Comparison of ENCODE assay signal across 1 cellular context in the genomic region with DNA sequence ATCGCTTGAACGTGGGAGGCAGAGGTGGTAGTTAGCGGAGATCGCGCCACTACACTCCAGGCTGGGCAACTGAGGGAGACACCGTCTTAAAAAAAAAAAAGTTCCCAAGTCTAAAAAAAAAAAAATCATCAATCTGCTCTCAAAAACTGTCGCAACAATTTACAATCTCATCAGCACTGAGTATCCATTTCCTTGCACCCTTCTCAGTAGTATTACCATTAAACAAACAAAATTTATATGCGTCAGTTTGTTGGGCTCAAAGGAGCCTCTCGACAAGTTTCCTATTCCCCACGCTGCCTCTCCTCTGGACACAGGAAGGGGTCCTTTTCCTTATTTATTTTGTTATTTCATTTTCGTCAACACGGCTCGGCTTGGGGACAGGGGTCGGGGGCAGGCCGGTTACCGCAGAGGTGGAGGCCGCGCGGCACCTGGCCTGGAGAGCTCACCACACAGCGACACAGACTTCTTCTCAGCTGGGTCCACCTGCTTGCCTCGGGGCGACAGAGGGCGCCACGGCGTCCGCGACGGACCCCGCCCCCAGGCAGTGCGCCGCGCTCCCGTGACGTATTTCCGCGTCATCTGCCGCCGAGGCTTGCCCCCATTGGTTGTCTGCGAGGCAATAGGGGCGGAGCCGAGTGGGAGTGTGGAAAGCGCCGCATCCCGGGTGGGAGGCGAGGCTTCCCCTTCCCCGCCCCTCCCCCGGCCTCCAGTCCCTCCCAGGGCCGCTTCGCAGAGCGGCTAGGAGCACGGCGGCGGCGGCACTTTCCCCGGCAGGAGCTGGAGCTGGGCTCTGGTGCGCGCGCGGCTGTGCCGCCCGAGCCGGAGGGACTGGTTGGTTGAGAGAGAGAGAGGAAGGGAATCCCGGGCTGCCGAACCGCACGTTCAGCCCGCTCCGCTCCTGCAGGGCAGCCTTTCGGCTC.
TF ChIP-seq lines count a peak whose summit lies in the region.

A gene (plus strand): TSS at position 709 of the 920 bp plus-strand sequence. CDS start 436 bp downstream, outside the sequence.

TF ChIP-seq in HepG2, 621 proteins besides CTCF, POLR2A, EP300 and RAD21 (continued from another document and continues in another):
- TF ChIP-seq ZNF207 (IDR thresholded peaks at IDR 0.05; ENCODE audit: borderline replicate concordance) (no peak), ETV6 (CRISPR knock-in tag; conservative IDR thresholded peaks at IDR 0.05) (no peak), HIVEP1 (CRISPR knock-in tag; IDR thresholded peaks at IDR 0.05) (peak; percentile 49; the same call in 1 of the 2 replicates), ZBTB21 (CRISPR knock-in tag; IDR thresholded peaks at IDR 0.05) (peak; percentile 94), ZNF614 (CRISPR knock-in tag; IDR thresholded peaks at IDR 0.05; ENCODE audit: borderline replicate concordance) (0 out of 2 replicates have a peak, but pooled peaks have one; percentile 34), NCOA2 (CRISPR knock-in tag; IDR thresholded peaks at IDR 0.05) (peak; percentile 20; the same call in 1 of the 2 replicates), U2AF2 (IDR thresholded peaks at IDR 0.05; ENCODE audit: low read depth, low read length) (no peak), ZNF343 (CRISPR knock-in tag; IDR thresholded peaks at IDR 0.05) (0 out of 2 replicates have a peak, but pooled peaks have one; percentile 4), HNRNPL (IDR thresholded peaks at IDR 0.05; ENCODE audit: low read depth, low read length) (no peak), JDP2 (CRISPR knock-in tag; IDR thresholded peaks at IDR 0.05; ENCODE audit: borderline replicate concordance) (no peak), NR1H2 (CRISPR knock-in tag; IDR thresholded peaks at IDR 0.05; ENCODE audit: borderline replicate concordance, low read depth) (no peak), MTA1 (CRISPR knock-in tag; IDR thresholded peaks at IDR 0.05; ENCODE audit: borderline replicate concordance) (no peak), TAF15 (IDR thresholded peaks at IDR 0.05; ENCODE audit: low read depth, low read length, poor library complexity, severe bottlenecking) (no peak), ZNF616 (CRISPR knock-in tag; IDR thresholded peaks at IDR 0.05; ENCODE audit: low read depth) (no peak), ZNF3 (CRISPR knock-in tag; IDR thresholded peaks at IDR 0.05) (no peak), MAFK (conservative IDR thresholded peaks at IDR 0.05 in 1 of 2, IDR thresholded peaks at IDR 0.05 in 1 of 2; ENCODE audit: low read length in 2 of 2) (no peak), NAIF1 (CRISPR knock-in tag; IDR thresholded peaks at IDR 0.05; ENCODE audit: borderline replicate concordance) (0 out of 2 replicates have a peak, but pooled peaks have one; percentile 52), ZBTB20 (CRISPR knock-in tag; IDR thresholded peaks at IDR 0.05; ENCODE audit: borderline replicate concordance, low read depth) (no peak), GABPB1 (CRISPR knock-in tag; IDR thresholded peaks at IDR 0.05) (peak; percentile 97), SOX5 (CRISPR knock-in tag; IDR thresholded peaks at IDR 0.05; ENCODE audit: borderline replicate concordance) (peak; percentile 57), SMARCC2 (IDR thresholded peaks at IDR 0.05) (no peak), ZNF672 (CRISPR knock-in tag; IDR thresholded peaks at IDR 0.05) (no peak), FOSL1 (CRISPR knock-in tag; IDR thresholded peaks at IDR 0.05; ENCODE audit: borderline replicate concordance) (no peak), ZNF44 (CRISPR knock-in tag; IDR thresholded peaks at IDR 0.05) (no peak; the same call in 1 of the 2 replicates), HNRNPH1 (optimal IDR thresholded peaks at IDR 0.05; ENCODE audit: low read depth, low read length) (no peak), ZNF510 (CRISPR knock-in tag; IDR thresholded peaks at IDR 0.05; ENCODE audit: low read depth) (no peak), ELF3 (CRISPR knock-in tag; IDR thresholded peaks at IDR 0.05) (peak; percentile 68), ZNF24 (IDR thresholded peaks at IDR 0.05) (no peak), PTBP1 (IDR thresholded peaks at IDR 0.05; ENCODE audit: low read depth, low read length, poor library complexity, severe bottlenecking) (peak; percentile 81), ZZZ3 (CRISPR knock-in tag; IDR thresholded peaks at IDR 0.05; ENCODE audit: borderline replicate concordance) (peak; percentile 77; the same call in 1 of the 2 replicates), KDM4B (CRISPR knock-in tag; IDR thresholded peaks at IDR 0.05) (peak; percentile 62; the same call in 1 of the 2 replicates)
- TF ChIP-seq, protein P1, sequence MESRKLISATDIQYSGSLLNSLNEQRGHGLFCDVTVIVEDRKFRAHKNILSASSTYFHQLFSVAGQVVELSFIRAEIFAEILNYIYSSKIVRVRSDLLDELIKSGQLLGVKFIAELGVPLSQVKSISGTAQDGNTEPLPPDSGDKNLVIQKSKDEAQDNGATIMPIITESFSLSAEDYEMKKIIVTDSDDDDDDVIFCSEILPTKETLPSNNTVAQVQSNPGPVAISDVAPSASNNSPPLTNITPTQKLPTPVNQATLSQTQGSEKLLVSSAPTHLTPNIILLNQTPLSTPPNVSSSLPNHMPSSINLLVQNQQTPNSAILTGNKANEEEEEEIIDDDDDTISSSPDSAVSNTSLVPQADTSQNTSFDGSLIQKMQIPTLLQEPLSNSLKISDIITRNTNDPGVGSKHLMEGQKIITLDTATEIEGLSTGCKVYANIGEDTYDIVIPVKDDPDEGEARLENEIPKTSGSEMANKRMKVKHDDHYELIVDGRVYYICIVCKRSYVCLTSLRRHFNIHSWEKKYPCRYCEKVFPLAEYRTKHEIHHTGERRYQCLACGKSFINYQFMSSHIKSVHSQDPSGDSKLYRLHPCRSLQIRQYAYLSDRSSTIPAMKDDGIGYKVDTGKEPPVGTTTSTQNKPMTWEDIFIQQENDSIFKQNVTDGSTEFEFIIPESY (CRISPR knock-in tag; IDR thresholded peaks at IDR 0.05), result peak; percentile 68; the same call in 1 of the 2 replicates
- TF ChIP-seq, protein P2, sequence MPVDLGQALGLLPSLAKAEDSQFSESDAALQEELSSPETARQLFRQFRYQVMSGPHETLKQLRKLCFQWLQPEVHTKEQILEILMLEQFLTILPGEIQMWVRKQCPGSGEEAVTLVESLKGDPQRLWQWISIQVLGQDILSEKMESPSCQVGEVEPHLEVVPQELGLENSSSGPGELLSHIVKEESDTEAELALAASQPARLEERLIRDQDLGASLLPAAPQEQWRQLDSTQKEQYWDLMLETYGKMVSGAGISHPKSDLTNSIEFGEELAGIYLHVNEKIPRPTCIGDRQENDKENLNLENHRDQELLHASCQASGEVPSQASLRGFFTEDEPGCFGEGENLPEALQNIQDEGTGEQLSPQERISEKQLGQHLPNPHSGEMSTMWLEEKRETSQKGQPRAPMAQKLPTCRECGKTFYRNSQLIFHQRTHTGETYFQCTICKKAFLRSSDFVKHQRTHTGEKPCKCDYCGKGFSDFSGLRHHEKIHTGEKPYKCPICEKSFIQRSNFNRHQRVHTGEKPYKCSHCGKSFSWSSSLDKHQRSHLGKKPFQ (CRISPR knock-in tag; IDR thresholded peaks at IDR 0.05; ENCODE audit: insufficient replicate concordance), result no peak
- TF ChIP-seq, protein P3, sequence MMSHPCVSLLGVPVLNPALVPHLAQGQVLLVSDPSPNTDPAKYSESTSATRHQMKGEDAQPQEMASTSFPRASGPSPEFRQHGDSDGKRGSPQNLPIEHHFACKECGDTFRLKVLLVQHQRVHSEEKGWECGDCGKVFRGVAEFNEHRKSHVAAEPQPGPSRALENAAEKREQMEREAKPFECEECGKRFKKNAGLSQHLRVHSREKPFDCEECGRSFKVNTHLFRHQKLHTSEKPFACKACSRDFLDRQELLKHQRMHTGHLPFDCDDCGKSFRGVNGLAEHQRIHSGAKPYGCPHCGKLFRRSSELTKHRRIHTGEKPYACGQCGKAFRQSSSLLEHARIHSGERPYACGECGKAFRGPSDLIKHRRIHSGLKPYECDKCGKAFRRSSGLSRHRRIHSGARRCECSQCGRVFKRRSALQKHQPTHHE (CRISPR knock-in tag; IDR thresholded peaks at IDR 0.05; ENCODE audit: borderline replicate concordance), result peak; percentile 66; the same call in 1 of the 2 replicates
- TF ChIP-seq, protein P4, sequence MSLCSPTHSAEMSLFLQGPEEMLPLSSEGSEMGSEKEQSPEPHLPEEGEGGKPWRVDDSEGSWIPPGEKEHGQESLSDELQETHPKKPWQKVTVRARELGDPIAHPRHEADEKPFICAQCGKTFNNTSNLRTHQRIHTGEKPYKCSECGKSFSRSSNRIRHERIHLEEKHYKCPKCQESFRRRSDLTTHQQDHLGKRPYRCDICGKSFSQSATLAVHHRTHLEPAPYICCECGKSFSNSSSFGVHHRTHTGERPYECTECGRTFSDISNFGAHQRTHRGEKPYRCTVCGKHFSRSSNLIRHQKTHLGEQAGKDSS (CRISPR knock-in tag; IDR thresholded peaks at IDR 0.05; ENCODE audit: borderline replicate concordance, low read depth), result peak; percentile 26; the same call in 1 of the 2 replicates
- TF ChIP-seq, protein P5, sequence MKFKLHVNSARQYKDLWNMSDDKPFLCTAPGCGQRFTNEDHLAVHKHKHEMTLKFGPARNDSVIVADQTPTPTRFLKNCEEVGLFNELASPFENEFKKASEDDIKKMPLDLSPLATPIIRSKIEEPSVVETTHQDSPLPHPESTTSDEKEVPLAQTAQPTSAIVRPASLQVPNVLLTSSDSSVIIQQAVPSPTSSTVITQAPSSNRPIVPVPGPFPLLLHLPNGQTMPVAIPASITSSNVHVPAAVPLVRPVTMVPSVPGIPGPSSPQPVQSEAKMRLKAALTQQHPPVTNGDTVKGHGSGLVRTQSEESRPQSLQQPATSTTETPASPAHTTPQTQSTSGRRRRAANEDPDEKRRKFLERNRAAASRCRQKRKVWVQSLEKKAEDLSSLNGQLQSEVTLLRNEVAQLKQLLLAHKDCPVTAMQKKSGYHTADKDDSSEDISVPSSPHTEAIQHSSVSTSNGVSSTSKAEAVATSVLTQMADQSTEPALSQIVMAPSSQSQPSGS (CRISPR knock-in tag; IDR thresholded peaks at IDR 0.05), result peak; percentile 71; the same call in 1 of the 2 replicates
- TF ChIP-seq, protein P6, sequence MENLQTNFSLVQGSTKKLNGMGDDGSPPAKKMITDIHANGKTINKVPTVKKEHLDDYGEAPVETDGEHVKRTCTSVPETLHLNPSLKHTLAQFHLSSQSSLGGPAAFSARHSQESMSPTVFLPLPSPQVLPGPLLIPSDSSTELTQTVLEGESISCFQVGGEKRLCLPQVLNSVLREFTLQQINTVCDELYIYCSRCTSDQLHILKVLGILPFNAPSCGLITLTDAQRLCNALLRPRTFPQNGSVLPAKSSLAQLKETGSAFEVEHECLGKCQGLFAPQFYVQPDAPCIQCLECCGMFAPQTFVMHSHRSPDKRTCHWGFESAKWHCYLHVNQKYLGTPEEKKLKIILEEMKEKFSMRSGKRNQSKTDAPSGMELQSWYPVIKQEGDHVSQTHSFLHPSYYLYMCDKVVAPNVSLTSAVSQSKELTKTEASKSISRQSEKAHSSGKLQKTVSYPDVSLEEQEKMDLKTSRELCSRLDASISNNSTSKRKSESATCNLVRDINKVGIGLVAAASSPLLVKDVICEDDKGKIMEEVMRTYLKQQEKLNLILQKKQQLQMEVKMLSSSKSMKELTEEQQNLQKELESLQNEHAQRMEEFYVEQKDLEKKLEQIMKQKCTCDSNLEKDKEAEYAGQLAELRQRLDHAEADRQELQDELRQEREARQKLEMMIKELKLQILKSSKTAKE (CRISPR knock-in tag; IDR thresholded peaks at IDR 0.05; ENCODE audit: borderline replicate concordance), result peak; percentile 46; the same call in 1 of the 2 replicates
- TF ChIP-seq, protein P7, sequence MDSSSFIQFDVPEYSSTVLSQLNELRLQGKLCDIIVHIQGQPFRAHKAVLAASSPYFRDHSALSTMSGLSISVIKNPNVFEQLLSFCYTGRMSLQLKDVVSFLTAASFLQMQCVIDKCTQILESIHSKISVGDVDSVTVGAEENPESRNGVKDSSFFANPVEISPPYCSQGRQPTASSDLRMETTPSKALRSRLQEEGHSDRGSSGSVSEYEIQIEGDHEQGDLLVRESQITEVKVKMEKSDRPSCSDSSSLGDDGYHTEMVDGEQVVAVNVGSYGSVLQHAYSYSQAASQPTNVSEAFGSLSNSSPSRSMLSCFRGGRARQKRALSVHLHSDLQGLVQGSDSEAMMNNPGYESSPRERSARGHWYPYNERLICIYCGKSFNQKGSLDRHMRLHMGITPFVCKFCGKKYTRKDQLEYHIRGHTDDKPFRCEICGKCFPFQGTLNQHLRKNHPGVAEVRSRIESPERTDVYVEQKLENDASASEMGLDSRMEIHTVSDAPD (CRISPR knock-in tag; IDR thresholded peaks at IDR 0.05), result peak; percentile 66; the same call in 1 of the 2 replicates
- TF ChIP-seq, protein P8, sequence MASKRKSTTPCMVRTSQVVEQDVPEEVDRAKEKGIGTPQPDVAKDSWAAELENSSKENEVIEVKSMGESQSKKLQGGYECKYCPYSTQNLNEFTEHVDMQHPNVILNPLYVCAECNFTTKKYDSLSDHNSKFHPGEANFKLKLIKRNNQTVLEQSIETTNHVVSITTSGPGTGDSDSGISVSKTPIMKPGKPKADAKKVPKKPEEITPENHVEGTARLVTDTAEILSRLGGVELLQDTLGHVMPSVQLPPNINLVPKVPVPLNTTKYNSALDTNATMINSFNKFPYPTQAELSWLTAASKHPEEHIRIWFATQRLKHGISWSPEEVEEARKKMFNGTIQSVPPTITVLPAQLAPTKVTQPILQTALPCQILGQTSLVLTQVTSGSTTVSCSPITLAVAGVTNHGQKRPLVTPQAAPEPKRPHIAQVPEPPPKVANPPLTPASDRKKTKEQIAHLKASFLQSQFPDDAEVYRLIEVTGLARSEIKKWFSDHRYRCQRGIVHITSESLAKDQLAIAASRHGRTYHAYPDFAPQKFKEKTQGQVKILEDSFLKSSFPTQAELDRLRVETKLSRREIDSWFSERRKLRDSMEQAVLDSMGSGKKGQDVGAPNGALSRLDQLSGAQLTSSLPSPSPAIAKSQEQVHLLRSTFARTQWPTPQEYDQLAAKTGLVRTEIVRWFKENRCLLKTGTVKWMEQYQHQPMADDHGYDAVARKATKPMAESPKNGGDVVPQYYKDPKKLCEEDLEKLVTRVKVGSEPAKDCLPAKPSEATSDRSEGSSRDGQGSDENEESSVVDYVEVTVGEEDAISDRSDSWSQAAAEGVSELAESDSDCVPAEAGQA (IDR thresholded peaks at IDR 0.05; ENCODE audit: low read depth), result peak; percentile 93
- TF ChIP-seq, protein P8 (CRISPR knock-in tag; IDR thresholded peaks at IDR 0.05; ENCODE audit: borderline replicate concordance), result no peak
